Comparison of ENCODE assay signal across 12 cellular contexts in the genomic region with DNA sequence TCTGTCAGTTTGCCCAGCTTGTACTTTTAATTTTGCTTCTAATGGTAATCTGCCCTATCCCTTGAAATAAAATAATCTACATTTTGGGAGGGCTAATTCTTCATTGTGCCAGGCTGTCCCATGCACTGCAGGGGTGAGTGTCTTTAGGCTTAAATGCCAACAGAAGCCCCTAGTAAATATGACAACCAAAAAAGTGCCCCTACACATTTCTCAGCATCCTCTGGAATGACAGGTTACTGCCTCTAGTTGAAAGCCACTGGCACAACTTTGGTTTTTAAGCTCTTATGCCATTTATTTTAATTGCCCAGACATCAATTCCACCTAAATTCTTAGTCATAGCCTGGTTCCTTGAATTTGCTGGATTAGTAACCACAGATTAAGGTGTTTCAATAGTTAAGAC. TPM values are rescaled to one million over a fixed set of nuclear protein-coding genes. Genes with fewer than 3 reads are reported as not detected.
DNase-seq lines count a peak whose midpoint lies in the region; ATAC-seq and TF ChIP-seq lines count a peak whose summit lies in the region.
"Had no signal": no experiment of that assay in that cellular context is flagged by ENCODE, and none has a peak within 500 bp of the region (broad histone marks: within the 10 kb centered on the region; RNA-seq: fewer than 3 reads in every experiment).

No MANE protein-coding gene starts in this region.

- H2AFZ ChIP-seq in hepatocyte = no peak overlapping the region

- no peaks in the 10 kb centered on the region for H3K36me3 ChIP-seq in hepatocyte (replicated peaks; ENCODE audit: insufficient read depth, low read depth)

- peaks cover 39% of the 10 kb centered on the region for H4K20me1 ChIP-seq in hepatocyte (ENCODE audit: insufficient read depth, poor library complexity, severe bottlenecking)

- DNase-seq in activated naive CD4-positive, alpha-beta T cell treated with anti-CD3 and anti-CD28 coated beads, Interleukin-2, amount 10 ng/mL, durations not matched to agents 7 days and 5 days = no peak
- no peak for DNase-seq in activated naive CD4-positive, alpha-beta T cell treated with anti-CD3 and anti-CD28 coated beads, Interleukin-2, amount 50 U/mL, for 72 hours (ENCODE audit: low spot score in 2 of 2)
- DNase-seq in T-helper 17 cell (no peak), hepatocyte (ENCODE audit: low spot score) (no peak), dermis blood vessel endothelial cell (no peak), posterior cingulate gyrus (no peak)
- DNase-seq: activated gamma-delta T cell, esophagus squamous epithelium, mucosa of descending colon, NCI-H82 had no signal

- H3K4me3 Mint-ChIP-seq in activated naive CD4-positive, alpha-beta T cell treated with anti-CD3 and anti-CD28 coated beads, Interleukin-2, amount 10 ng/mL, durations not matched to agents 7 days and 5 days = peak overlapping the region; percentile 40
- peak overlapping the region; percentile 69 for H3K4me3 Mint-ChIP-seq in T-helper 17 cell
- H3K4me3 Mint-ChIP-seq in stimulated activated memory B cell treated with anti-CD40 and anti-IgM and Interleukin-4, amounts not matched to agents 10 μg/mL and 1 μg/mL and 100 μg/mL, for 72 hours = peak overlapping the region; percentile 72

- no peaks in the 10 kb centered on the region for H3K9me3 ChIP-seq in T-helper 17 cell (ENCODE audit: control insufficient read depth, low read length, poor library complexity, severe bottlenecking)
- no peaks in the 10 kb centered on the region for H3K9me3 ChIP-seq in hepatocyte (ENCODE audit: low read depth)
- H3K9me3 ChIP-seq: esophagus squamous epithelium, mucosa of descending colon had no signal

- no peak overlapping the region for H3K27ac ChIP-seq in hepatocyte
- H3K27ac ChIP-seq: esophagus squamous epithelium had no signal

- H3K4me3 ChIP-seq in hepatocyte = peak overlapping the region; percentile 14
- H3K4me3 ChIP-seq: mucosa of descending colon had no signal

- H3K9me2 ChIP-seq in hepatocyte (replicated peaks; ENCODE audit: insufficient read depth) = no peaks in the 10 kb centered on the region

- no peaks in the 10 kb centered on the region for H3K9me3 Mint-ChIP-seq in activated naive CD4-positive, alpha-beta T cell treated with anti-CD3 and anti-CD28 coated beads, Interleukin-2, amount 10 ng/mL, durations not matched to agents 7 days and 5 days
- peaks cover 0 to 4% of the 10 kb centered on the region in 2 donors for H3K9me3 Mint-ChIP-seq in activated naive CD4-positive, alpha-beta T cell treated with anti-CD3 and anti-CD28 coated beads, Interleukin-2, amount 50 U/mL, for 72 hours
- no peaks in the 10 kb centered on the region for H3K9me3 Mint-ChIP-seq in stimulated activated memory B cell treated with anti-CD40 and anti-IgM and Interleukin-4, amounts not matched to agents 10 μg/mL and 1 μg/mL and 100 μg/mL, for 72 hours

- CTCF ChIA-PET in activated naive CD4-positive, alpha-beta T cell treated with anti-CD3 and anti-CD28 coated beads, Interleukin-2, amount 10 ng/mL, durations not matched to agents 7 days and 5 days (lab: Charles Lee) = interaction anchor here (0.9 to 1.2 kb wide), 3 partner anchors 9 to 120 kb away, joined by 3 to 4 read pairs (median 3); no protein-coding TSS in a partner anchor

- no peak for ATAC-seq in activated naive CD4-positive, alpha-beta T cell treated with anti-CD3 and anti-CD28 coated beads, Interleukin-2, amount 50 U/mL, for 72 hours
- ATAC-seq in T-helper 17 cell (no peak), GM18511 (IDR thresholded peaks at IDR 0.05; ENCODE audit: unreplicated experiment) (no peak)
- no peak for ATAC-seq in stimulated activated memory B cell treated with anti-CD40 and anti-IgM and Interleukin-4, amounts not matched to agents 10 μg/mL and 1 μg/mL and 100 μg/mL, for 72 hours
- ATAC-seq: mucosa of descending colon had no signal

- peaks cover 48% of the 10 kb centered on the region for H3K79me2 ChIP-seq in hepatocyte

- H3K27me3 Mint-ChIP-seq in activated naive CD4-positive, alpha-beta T cell treated with anti-CD3 and anti-CD28 coated beads, Interleukin-2, amount 10 ng/mL, durations not matched to agents 7 days and 5 days = no peaks in the 10 kb centered on the region
- H3K27me3 Mint-ChIP-seq in T-helper 17 cell = no peaks in the 10 kb centered on the region
- H3K27me3 Mint-ChIP-seq in stimulated activated memory B cell treated with anti-CD40 and anti-IgM and Interleukin-4, amounts not matched to agents 10 μg/mL and 1 μg/mL and 100 μg/mL, for 72 hours = no peaks in the 10 kb centered on the region

- peaks cover 49% of the 10 kb centered on the region for H3K4me1 Mint-ChIP-seq in activated naive CD4-positive, alpha-beta T cell treated with anti-CD3 and anti-CD28 coated beads, Interleukin-2, amount 10 ng/mL, durations not matched to agents 7 days and 5 days
- peaks cover 36% of the 10 kb centered on the region for H3K4me1 Mint-ChIP-seq in T-helper 17 cell
- H3K4me1 Mint-ChIP-seq in stimulated activated memory B cell treated with anti-CD40 and anti-IgM and Interleukin-4, amounts not matched to agents 10 μg/mL and 1 μg/mL and 100 μg/mL, for 72 hours = peaks cover 27% of the 10 kb centered on the region

- peaks cover 64% of the 10 kb centered on the region for H3K36me3 Mint-ChIP-seq in activated naive CD4-positive, alpha-beta T cell treated with anti-CD3 and anti-CD28 coated beads, Interleukin-2, amount 10 ng/mL, durations not matched to agents 7 days and 5 days
- peaks cover 29 to 37% of the 10 kb centered on the region in 2 donors for H3K36me3 Mint-ChIP-seq in activated naive CD4-positive, alpha-beta T cell treated with anti-CD3 and anti-CD28 coated beads, Interleukin-2, amount 50 U/mL, for 72 hours
- H3K36me3 Mint-ChIP-seq in T-helper 17 cell (ENCODE audit: low read depth) = peaks cover 4% of the 10 kb centered on the region
- H3K36me3 Mint-ChIP-seq in stimulated activated memory B cell treated with anti-CD40 and anti-IgM and Interleukin-4, amounts not matched to agents 10 μg/mL and 1 μg/mL and 100 μg/mL, for 72 hours = peaks cover 42% of the 10 kb centered on the region

- peak overlapping the region; percentile 87 for H3K4me2 ChIP-seq in hepatocyte

- H3K27me3 ChIP-seq in hepatocyte = no peaks in the 10 kb centered on the region
- H3K27me3 ChIP-seq: esophagus squamous epithelium had no signal

- H3K27ac Mint-ChIP-seq in activated naive CD4-positive, alpha-beta T cell treated with anti-CD3 and anti-CD28 coated beads, Interleukin-2, amount 10 ng/mL, durations not matched to agents 7 days and 5 days = no peak overlapping the region
- peak overlapping the region in 1 of 2 donors; percentile 5 for H3K27ac Mint-ChIP-seq in activated naive CD4-positive, alpha-beta T cell treated with anti-CD3 and anti-CD28 coated beads, Interleukin-2, amount 50 U/mL, for 72 hours
- peak overlapping the region; percentile 59 for H3K27ac Mint-ChIP-seq in T-helper 17 cell
- H3K27ac Mint-ChIP-seq in stimulated activated memory B cell treated with anti-CD40 and anti-IgM and Interleukin-4, amounts not matched to agents 10 μg/mL and 1 μg/mL and 100 μg/mL, for 72 hours = peak overlapping the region; percentile 1

- H3K4me1 ChIP-seq in hepatocyte (ENCODE audit: insufficient read depth) = peaks cover 27% of the 10 kb centered on the region

- TF ChIP-seq CTCF in hepatocyte (IDR thresholded peaks at IDR 0.05; ENCODE audit: poor library complexity) = no peak

- intact Hi-C loops in posterior cingulate gyrus (cut with DNase I) = no loop called here

RNA-seq across cellular contexts. Expression of a gene that starts 3.4 kb away (rescaled TPM):
- total RNA-seq in activated naive CD4-positive, alpha-beta T cell treated with anti-CD3 and anti-CD28 coated beads, Interleukin-2, amount 50 U/mL, for 72 hours = 10 to 100 TPM; 12.0 to 16.2 TPM
- total RNA-seq in T-helper 17 cell = 10 to 100 TPM; 31.8 to 32.9 TPM
- total RNA-seq in hepatocyte = 32.4 and 34.8 TPM in 2 replicates
- polyA plus RNA-seq in hepatocyte = 13.8 and 14.6 TPM in 2 replicates
- 14.2 and 15.7 TPM in 2 replicates for total RNA-seq in dermis blood vessel endothelial cell

RNA-seq across cellular contexts. Expression of a gene that starts 3.8 kb away (rescaled TPM):
- total RNA-seq in activated naive CD4-positive, alpha-beta T cell treated with anti-CD3 and anti-CD28 coated beads, Interleukin-2, amount 50 U/mL, for 72 hours = 10 to 100 TPM; 67.1 to 88.3 TPM
- total RNA-seq in T-helper 17 cell = 10 to 100 TPM; 25.7 to 27.7 TPM
- 34.5 and 37.7 TPM in 2 replicates for total RNA-seq in hepatocyte
- 20.6 and 28.1 TPM in 2 replicates for polyA plus RNA-seq in hepatocyte
- 33.2 and 41.4 TPM in 2 replicates for total RNA-seq in dermis blood vessel endothelial cell

RNA-seq across cellular contexts. Expression of a gene that starts 44.7 kb away (rescaled TPM):
- 10 to 100 TPM; 16.8 to 21.5 TPM for total RNA-seq in activated naive CD4-positive, alpha-beta T cell treated with anti-CD3 and anti-CD28 coated beads, Interleukin-2, amount 50 U/mL, for 72 hours
- 10 to 100 TPM; 64.7 to 89.7 TPM for total RNA-seq in T-helper 17 cell
- total RNA-seq in hepatocyte = 16.7 and 19.9 TPM in 2 replicates
- polyA plus RNA-seq in hepatocyte = 8.5 and 9.4 TPM in 2 replicates
- total RNA-seq in dermis blood vessel endothelial cell = 13.6 and 13.9 TPM in 2 replicates
